Comparison of ENCODE assay signal across 16 cellular contexts in genomic region chr5:133934822-133935793, GRCh38. TPM values are rescaled to one million over a fixed set of nuclear protein-coding genes. Genes with fewer than 3 reads are reported as not detected.
DNase-seq lines count a peak whose midpoint lies in the region; ATAC-seq, FAIRE-seq and TF ChIP-seq lines count a peak whose summit lies in the region.
"Had no signal": no experiment of that assay in that cellular context is flagged by ENCODE, and none has a peak within 500 bp of the region (broad histone marks: within the 10 kb centered on the region; RNA-seq: fewer than 3 reads in every experiment).

No MANE protein-coding gene starts in this region.

- BruUV-seq in GM12878 (replicated peaks; lab: Mats Ljungman, UMichigan), result no TSS peak

- H3K4me1 Mint-ChIP-seq in IgD-negative memory B cell, result peaks cover 67 to 74% (median 72%) of the 10 kb centered on the region in 3 donors

- H3K4me1 ChIP-seq in BLaER1 (peaks cover 95% of the 10 kb centered on the region), GM12878 (ENCODE audit: control insufficient read depth, insufficient read depth, low read length) (peaks cover 72% of the 10 kb centered on the region), right lobe of liver (no peaks in the 10 kb centered on the region)

- CTCF ChIA-PET in GM12878 (lab: Yijun Ruan, JAX), result interaction anchor here (0.7 to 1.7 kb wide), 6 partner anchors 10 to 105 kb away, joined by 3 to 6 read pairs (median 4); no protein-coding TSS in a partner anchor

- H3K36me3 ChIP-seq in BLaER1 (no peaks in the 10 kb centered on the region), GM12878 (ENCODE audit: control insufficient read depth in 2 of 2, insufficient read depth in 2 of 2, low read length in 1 of 2) (no peaks in the 10 kb centered on the region), right lobe of liver (no peaks in the 10 kb centered on the region)
- H3K36me3 ChIP-seq: BE2C, cardiac muscle cell, lower lobe of right lung had no signal

- peak overlapping the region; percentile 68 for H3K9ac ChIP-seq in BLaER1
- H3K9ac ChIP-seq in GM12878 (ENCODE audit: control insufficient read depth, insufficient read depth, low read length), result no peak overlapping the region
- H3K9ac ChIP-seq: SK-N-SH had no signal

- H3K27me3 ChIP-seq in BLaER1 (no peaks in the 10 kb centered on the region), GM12878 (replicated peaks in 1 of 2; ENCODE audit: control insufficient read depth in 2 of 2, insufficient read depth in 2 of 2, low read length in 1 of 2) (no peaks in the 10 kb centered on the region), right lobe of liver (no peaks in the 10 kb centered on the region)
- H3K27me3 ChIP-seq: BE2C, cardiac muscle cell had no signal

- H4K20me1 ChIP-seq in BLaER1, result no peaks in the 10 kb centered on the region
- H4K20me1 ChIP-seq in GM12878 (ENCODE audit: control insufficient read depth, insufficient read depth), result no peaks in the 10 kb centered on the region

- TF ChIP-seq RAD21 in GM12878 (IDR thresholded peaks at IDR 0.05; ENCODE audit: insufficient read depth, low read depth, low read length), result no peak

- H3K4me3 ChIP-seq in BLaER1, result peak overlapping the region; percentile 55
- no peak overlapping the region for H3K4me3 ChIP-seq in GM12878
- H3K4me3 ChIP-seq in right lobe of liver, result no peak overlapping the region
- H3K4me3 ChIP-seq: cardiac muscle cell, lower lobe of right lung had no signal

- H3K36me3 Mint-ChIP-seq in IgD-negative memory B cell, result no peaks in the 10 kb centered on the region

- H2AFZ ChIP-seq in GM12878 (ENCODE audit: control insufficient read depth, low read depth, low read length), result peak overlapping the region; percentile 3

- FAIRE-seq in GM12878 (lab: Jason Lieb, UNC), result no peak
- FAIRE-seq: G401.6 had no signal

- DNase-seq in GM12878 (ENCODE audit: low read depth, low spot score) (no peak), head of caudate nucleus (no peak), right lobe of liver (no peak)
- no peak for DNase-seq in stimulated activated CD4-positive, alpha-beta T cell treated with anti-CD3 and anti-CD28 coated beads, Interleukin-4, amount 100 ng/mL, for 24 hours
- DNase-seq: BE2C, GOT3, hippocampal formation, lower lobe of right lung, NCI-H526 treated with DMSO at 0.1 percent for 48 hours, SK-N-SH had no signal

- H3K27ac ChIP-seq in BLaER1 (peak overlapping the region; percentile 91), GM12878 (ENCODE audit: control insufficient read depth, insufficient read depth) (peak overlapping the region; percentile 28), right lobe of liver (no peak overlapping the region)
- H3K27ac ChIP-seq: cardiac muscle cell, lower lobe of right lung had no signal

- TF ChIP-seq CTCF in GM12878 (IDR thresholded peaks at IDR 0.05 in 2 of 3, conservative IDR thresholded peaks at IDR 0.05 in 1 of 3; ENCODE audit: control insufficient read depth in 2 of 3, extremely low read depth in 1 of 3, insufficient read depth in 1 of 3, low read depth in 3 of 3, low read length in 3 of 3), result no peak
- TF ChIP-seq CTCF in right lobe of liver (IDR thresholded peaks at IDR 0.05), result no peak

- intact Hi-C loops in GM12878 (cut with micrococcal nuclease; ENCODE audit: unreplicated experiment), result no loop called here
- intact Hi-C loops in head of caudate nucleus (cut with DNase I), result no loop called here
- intact Hi-C loops in right lobe of liver (cut with DNase I), result no loop called here

- H3K27me3 Mint-ChIP-seq in IgD-negative memory B cell, result no peaks in the 10 kb centered on the region

- no peaks in the 10 kb centered on the region for H3K9me3 Mint-ChIP-seq in IgD-negative memory B cell

- POLR2A ChIA-PET in GM12878 (lab: Charles Lee), result interaction anchor here (0.5 to 1.3 kb wide), 4 partner anchors 11 to 35 kb away, joined by 3 to 7 read pairs (median 6); no protein-coding TSS in a partner anchor

- in situ Hi-C loops in GM12878 (cut with MboI), result no loop called here

- WGBS in GM12878 (ENCODE audit: insufficient coverage, insufficient replicate concordance, low lambda C conversion rate, missing lambda C conversion rate), result 18% methylated on average over 6 of the region's 6 CpGs
- 77% methylated on average over 4 of the region's 6 CpGs for WGBS in right lobe of liver (ENCODE audit: insufficient coverage, low coverage, low lambda C conversion rate, missing lambda C conversion rate)

- peak overlapping the region; percentile 95 for H3K4me2 ChIP-seq in BLaER1
- peak overlapping the region; percentile 37; the same call in 1 of the 2 replicates for H3K4me2 ChIP-seq in GM12878 (ENCODE audit: control insufficient read depth, insufficient read depth)
- H3K4me2 ChIP-seq: SK-N-SH had no signal

- no peak for TF ChIP-seq POLR2A in GM12878 (IDR thresholded peaks at IDR 0.05; ENCODE audit: low read depth, low read length)
- TF ChIP-seq POLR2A in right lobe of liver (IDR thresholded peaks at IDR 0.05), result no peak

- ATAC-seq in GM18868 (IDR thresholded peaks at IDR 0.05; ENCODE audit: unreplicated experiment) (peak; percentile 46), GM12878 (peak; percentile 53), GM19397 (IDR thresholded peaks at IDR 0.05; ENCODE audit: unreplicated experiment) (no peak), right lobe of liver (no peak)

- no peaks in the 10 kb centered on the region for H3K79me2 ChIP-seq in GM12878 (ENCODE audit: control insufficient read depth, insufficient read depth, low read length)

- no peaks in the 10 kb centered on the region; the same call in 1 of the 2 replicates for H3K9me3 ChIP-seq in BLaER1
- H3K9me3 ChIP-seq in GM12878 (replicated peaks; ENCODE audit: control insufficient read depth, insufficient read depth, low read length), result no peaks in the 10 kb centered on the region
- H3K9me3 ChIP-seq in right lobe of liver, result no peaks in the 10 kb centered on the region
- H3K9me3 ChIP-seq: BE2C, lower lobe of right lung, SK-N-SH had no signal

- H3K4me3 Mint-ChIP-seq in IgD-negative memory B cell, result peak overlapping the region; percentile 70 to 94 (median 87)

- RAD21 ChIA-PET in GM12878 (lab: Charles Lee; ENCODE audit: unreplicated experiment), result interaction anchor here (0.6 to 1.3 kb wide), 5 partner anchors 9 to 68 kb away, joined by 3 to 4 read pairs (median 3); no protein-coding TSS in a partner anchor

- peak overlapping the region; percentile 88 to 99 (median 90) for H3K27ac Mint-ChIP-seq in IgD-negative memory B cell

- TF ChIP-seq EP300 in GM12878 (IDR thresholded peaks at IDR 0.05; ENCODE audit: borderline replicate concordance in 1 of 2, control insufficient read depth in 1 of 2, low read depth in 2 of 2, low read length in 2 of 2), result peak in 1 of 2 experiments; percentile 46; a peak in 1 of 4 replicates

- SMC1A ChIA-PET in GM12878 (lab: Charles Lee; ENCODE audit: uncharacterized antibody, unreplicated experiment), result interaction anchor here (0.6 to 1.2 kb wide), 9 partner anchors 9 to 402 kb away, joined by 3 to 5 read pairs (median 3); no protein-coding TSS in a partner anchor

TF ChIP-seq in GM12878, 131 proteins besides CTCF, POLR2A, EP300 and RAD21 (continues in another document):
- 0 out of 2 replicates have a peak, but pooled peaks have one; percentile 27 for TF ChIP-seq MTA2 (IDR thresholded peaks at IDR 0.05; ENCODE audit: low read depth)
- no peak for TF ChIP-seq KAT2A (conservative IDR thresholded peaks at IDR 0.05; ENCODE audit: control insufficient read depth, low read depth, low read length)
- TF ChIP-seq CBFB (IDR thresholded peaks at IDR 0.05; ENCODE audit: low read depth), result no peak
- TF ChIP-seq SP1 (IDR thresholded peaks at IDR 0.05; ENCODE audit: low read depth, low read length), result no peak
- TF ChIP-seq ZSCAN29 (IDR thresholded peaks at IDR 0.05), result no peak
- 0 out of 2 replicates have a peak, but pooled peaks have one; percentile 25 for TF ChIP-seq GATAD2B (conservative IDR thresholded peaks at IDR 0.05; ENCODE audit: low read depth)
- TF ChIP-seq YBX1 (IDR thresholded peaks at IDR 0.05), result no peak
- no peak for TF ChIP-seq RBBP5 (conservative IDR thresholded peaks at IDR 0.05)
- no peak for TF ChIP-seq HCFC1 (IDR thresholded peaks at IDR 0.05; ENCODE audit: low read length)
- no peak for TF ChIP-seq TARDBP (IDR thresholded peaks at IDR 0.05; ENCODE audit: borderline replicate concordance)
- no peak for TF ChIP-seq FOXM1 (IDR thresholded peaks at IDR 0.05; ENCODE audit: low read depth, low read length)
- peak; percentile 63 for TF ChIP-seq RUNX3 (IDR thresholded peaks at IDR 0.05; ENCODE audit: low read length)

RNA-seq across cellular contexts. Expression of gene C5orf15, which starts 33.3 kb away (rescaled TPM):
- polyA plus RNA-seq in IgD-negative memory B cell (25.5 TPM), GM12878 (2011; rRNA removed) (69.6 and 90.5 TPM in 2 replicates), GM12878 (2014; fragmentation: Illumina TruSeq; extraction: Trizol) (57.6 and 71.1 TPM in 2 replicates), GM12878 (2014; fragmentation: Nextera tagmentation; extraction: Ambion mirVana) (10 to 100 TPM; 36.3 to 42.2 TPM), GM12878 (2014; rRNA removed) (42.0 and 48.0 TPM in 2 replicates), GM12878 (2016; fragmentation: Nextera tagmentation; extraction: Ambion mirVana) (10 to 100 TPM; 62.3 to 63.8 TPM)
- 43.0 and 51.0 TPM in 2 replicates for total RNA-seq in GM12878 (2013; cell fraction: nucleolus; rRNA removed)
- total RNA-seq in GM12878 (2014; rRNA removed) (39.9 and 49.0 TPM in 2 replicates), GM12878 (2014; rRNA removed; fragmentation: Illumina TruSeq; extraction: Trizol) (44.0 and 45.3 TPM in 2 replicates), GM12878 (2021) (21.7 and 24.1 TPM in 2 replicates), right lobe of liver (10 to 100 TPM; 15.0 to 37.5 (median 24.4) TPM)
- 17.7 TPM for polyA plus RNA-seq in GM12878 (2011; ENCODE audit: low read depth)
- 35.7 and 39.3 TPM in 2 replicates for polyA plus RNA-seq in GM12878 (2011; cell fraction: cytosol; rRNA removed)
- 15.7 and 20.4 TPM in 2 replicates for polyA plus RNA-seq in GM12878 (2011; cell fraction: nucleus; rRNA removed)
- 26.2 and 37.7 TPM in 2 replicates for polyA plus RNA-seq in GM12878 (2012)
- polyA minus RNA-seq in GM12878 (2011; rRNA and poly(A)+ RNA removed), result 39.1 and 40.6 TPM in 2 replicates
- 12.8 and 18.4 TPM in 2 replicates for polyA minus RNA-seq in GM12878 (2011; cell fraction: cytosol; rRNA and poly(A)+ RNA removed)
- polyA minus RNA-seq in GM12878 (2011; cell fraction: nucleus; rRNA and poly(A)+ RNA removed), result 4.6 and 5.1 TPM in 2 replicates

Comparison
In these comparisons a context has a peak if more than half of its experiments do, and no peak if none do; other contexts are left out.
1. H3K27ac ChIP-seq: peak in BLaER1 (single experiment) and GM12878 (single experiment); none in right lobe of liver (0 of 3).
2. ATAC-seq: peak in GM18868 (single experiment) and GM12878 (single experiment); none in GM19397 (single experiment) and right lobe of liver (0 of 4).